13 cellular contexts compared by ENCODE assay signal in genomic region chr10:74208081-74208480, GRCh38. TPM values are rescaled to one million over a fixed set of nuclear protein-coding genes. Genes with fewer than 3 reads are reported as not detected.
DNase-seq lines count a peak whose midpoint lies in the region; ATAC-seq and TF ChIP-seq lines count a peak whose summit lies in the region.
"Had no signal": no experiment of that assay in that cellular context is flagged by ENCODE, and none has a peak within 500 bp of the region (broad histone marks: within the 10 kb centered on the region; RNA-seq: fewer than 3 reads in every experiment).

No MANE protein-coding gene starts in this region.

- ATAC-seq in left lung, result peak; percentile 80
- ATAC-seq: gastroesophageal sphincter had no signal

- H3K36me3 ChIP-seq in left lung, result no peaks in the 10 kb centered on the region
- H3K36me3 ChIP-seq: thyroid gland had no signal

- no peaks in the 10 kb centered on the region for H3K27me3 ChIP-seq in left lung
- H3K27me3 ChIP-seq: gastroesophageal sphincter, thyroid gland had no signal

- DNase-seq in COLO668 (lab: John Stamatoyannopoulos, UW; ENCODE audit: unreplicated experiment) (peak; percentile 86), NCI-H1092 treated with DMSO at 0.1 percent for 48 hours (lab: John Stamatoyannopoulos, UW) (peak; percentile 10), NCI-H774 (lab: John Stamatoyannopoulos, UW) (peak; percentile 87), left lung (no peak), AG08395 (ENCODE audit: low spot score) (no peak), hippocampal formation (lab: John Stamatoyannopoulos, UW) (no peak), anterior cingulate cortex (lab: John Stamatoyannopoulos, UW) (no peak), activated T-cell treated with anti-CD3 and anti-CD28 coated beads for 4 hours (no peak)
- DNase-seq: AML-193, GM23248, KG1 had no signal

- TF ChIP-seq CTCF in left lung (IDR thresholded peaks at IDR 0.05), result no peak

- H3K9me3 ChIP-seq in left lung, result no peaks in the 10 kb centered on the region
- H3K9me3 ChIP-seq: gastroesophageal sphincter, thyroid gland had no signal

- no peak overlapping the region for H3K27ac ChIP-seq in left lung
- H3K27ac ChIP-seq: gastroesophageal sphincter, GM23248, thyroid gland had no signal

- no peak overlapping the region for H3K4me3 ChIP-seq in left lung
- H3K4me3 ChIP-seq: gastroesophageal sphincter, GM23248, thyroid gland had no signal

- intact Hi-C loops in left lung (cut with DNase I), result no loop called here

- H3K4me1 ChIP-seq in left lung, result no peaks in the 10 kb centered on the region
- H3K4me1 ChIP-seq: gastroesophageal sphincter had no signal

RNA-seq across cellular contexts. Expression of gene ADK, which starts 57.1 kb away (rescaled TPM):
- 10 to 100 TPM; 60.3 to 68.6 TPM for total RNA-seq in left lung

RNA-seq across cellular contexts. Expression of gene AP3M1, which starts 57.5 kb away (rescaled TPM):
- 10 to 100 TPM; 37.5 to 40.5 TPM for total RNA-seq in left lung

Comparison
In these comparisons a context has a peak if more than half of its experiments do, and no peak if none do; other contexts are left out.
1. DNase-seq: peak in COLO668 (single experiment), NCI-H1092 treated with DMSO at 0.1 percent for 48 hours (single experiment) and NCI-H774 (single experiment); none in left lung (0 of 2), AG08395 (single experiment), hippocampal formation (0 of 2), anterior cingulate cortex (0 of 58) and activated T-cell treated with anti-CD3 and anti-CD28 coated beads for 4 hours (single experiment).